ENCODE assay signal across 6 cellular contexts in the genomic region with DNA sequence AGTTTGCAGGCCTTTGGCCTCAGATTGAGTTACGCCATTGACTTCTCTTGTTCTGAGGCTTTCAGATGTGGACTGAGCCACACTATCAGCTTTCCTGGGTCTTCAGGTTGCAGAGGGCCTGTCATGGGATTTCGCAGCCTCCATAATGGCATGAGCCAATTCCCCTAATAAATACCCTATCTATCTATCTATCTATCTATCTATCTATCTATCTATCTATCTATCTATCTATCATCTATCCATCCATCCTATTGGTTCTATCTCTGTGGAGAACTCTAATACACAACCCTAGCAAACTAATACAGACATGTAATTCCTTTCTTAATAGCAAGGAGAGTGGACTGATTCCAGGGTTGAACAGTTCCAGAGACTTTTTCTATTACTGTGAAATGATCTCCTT.
"Had no signal": no experiment of that assay in that cellular context is flagged by ENCODE, and none has a peak within 500 bp of the region (broad histone marks: within the 10 kb centered on the region; RNA-seq: fewer than 3 reads in every experiment).

No MANE protein-coding gene starts in this region.

- H2AFZ ChIP-seq: GM23338 had no signal

- H3K27ac ChIP-seq: KMS-11 had no signal

- H3K9ac ChIP-seq: KMS-11 had no signal

- H3K9me3 Mint-ChIP-seq: GM23338, H9 had no signal

- H3K27ac Mint-ChIP-seq: GM23338, H9 had no signal

- H3K4me3 Mint-ChIP-seq: GM23338, H9 had no signal

- H3K4me3 ChIP-seq: GM23338 had no signal

- H3K4me2 ChIP-seq: GM23338, KMS-11 had no signal

- DNase-seq: H9, HCEC 1CT, IMR-90, KBM-7 had no signal
